29 cellular contexts compared by ENCODE assay signal in genomic region chr20:18154342-18154741, GRCh38.
"Had no signal": no experiment of that assay in that cellular context is flagged by ENCODE, and none has a peak within 500 bp of the region (broad histone marks: within the 10 kb centered on the region; RNA-seq: fewer than 3 reads in every experiment).

No MANE protein-coding gene starts in this region.

- H3K4me3 ChIP-seq: body of pancreas, breast epithelium had no signal

- DNase-seq: activated CD4-positive, alpha-beta memory T cell treated with anti-CD3 and anti-CD28 coated beads, Interleukin-2, amount 10 ng/mL, durations not matched to agents 7 days and 5 days; activated CD4-positive, alpha-beta T cell treated with anti-CD3 and anti-CD28 coated beads for 1 hour; activated CD4-positive, alpha-beta T cell treated with anti-CD3 and anti-CD28 coated beads for 48 hours; activated CD4-positive, CD25-positive, alpha-beta regulatory T cell; activated CD8-positive, alpha-beta memory T cell treated with anti-CD3 and anti-CD28 coated beads for 24 hours; activated CD8-positive, alpha-beta memory T cell treated with anti-CD3 and anti-CD28 coated beads, Interleukin-2, amount 10 ng/mL, durations not matched to agents 7 days and 5 days; activated CD8-positive, alpha-beta memory T cell treated with anti-CD3 and anti-CD28 coated beads, Interleukin-2, amount 50 U/mL, for 48 hours; activated gamma-delta T cell; activated naive CD4-positive, alpha-beta T cell treated with Interleukin-2 at 50 U/mL for 16 hours; activated naive CD8-positive, alpha-beta T cell treated with anti-CD3 and anti-CD28 coated beads, Interleukin-2, amount 10 ng/mL, durations not matched to agents 7 days and 5 days; body of pancreas; KG1; MM.1S; NCI-H1092; NCI-H1436 treated with DMSO at 0.1 percent for 48 hours; NCI-H1694 treated with DMSO at 0.1 percent for 48 hours; NCI-H2029; NCI-H345; NCI-H524 treated with DMSO at 0.1 percent for 48 hours; NK-92 treated with Interleukin-12 subunit alpha and Interleukin-12 subunit beta, amount 100 ng/mL, for 24 hours; OCI-M1; Right ventricle myocardium superior; SW 1271; T-helper 1 cell; T-helper 2 cell; T-helper 9 cell; WERI-Rb-1 had no signal

- H3K9me3 ChIP-seq: body of pancreas, breast epithelium had no signal

- H3K27ac ChIP-seq: body of pancreas, breast epithelium, WERI-Rb-1 had no signal

- FAIRE-seq: astrocyte had no signal

- H3K36me3 ChIP-seq: breast epithelium had no signal

- H3K27me3 ChIP-seq: body of pancreas, breast epithelium had no signal

- H3K4me1 ChIP-seq: body of pancreas, breast epithelium had no signal
